Comparison of ENCODE assay signal across 12 cellular contexts in genomic region chr6:56652994-56653393, GRCh38. TPM values are rescaled to one million over a fixed set of nuclear protein-coding genes. Genes with fewer than 3 reads are reported as not detected.
DNase-seq lines count a peak whose midpoint lies in the region; ATAC-seq and TF ChIP-seq lines count a peak whose summit lies in the region.
"Had no signal": no experiment of that assay in that cellular context is flagged by ENCODE, and none has a peak within 500 bp of the region (broad histone marks: within the 10 kb centered on the region; RNA-seq: fewer than 3 reads in every experiment).

No MANE protein-coding gene starts in this region.

- ATAC-seq in PC-3 = peak; percentile 91
- no peak for ATAC-seq in HG03520 (IDR thresholded peaks at IDR 0.05; ENCODE audit: unreplicated experiment)
- no peak for ATAC-seq in activated T-cell treated with anti-CD3 and anti-CD28 coated beads, Interleukin-2, amount 50 U/mL, for 4 hours
- no peak for ATAC-seq in HG03135 (IDR thresholded peaks at IDR 0.05; ENCODE audit: unreplicated experiment)

- peak overlapping the region; percentile 31; the same call in 1 of the 2 replicates for H3K4me3 ChIP-seq in PC-3 (ENCODE audit: low read length)
- H3K4me3 ChIP-seq in esophagus muscularis mucosa = no peak overlapping the region
- H3K4me3 ChIP-seq: lower lobe of right lung had no signal

- CTCF ChIA-PET in PC-3 (lab: Charles Lee) = interaction anchor here (0.7 to 0.9 kb wide), 2 partner anchors 10 to 15 kb away, joined by 3 read pairs; no protein-coding TSS in a partner anchor

- H4K20me1 ChIP-seq in PC-3 (ENCODE audit: low read length) = no peaks in the 10 kb centered on the region

- no peaks in the 10 kb centered on the region for H3K27me3 Mint-ChIP-seq in osteocyte (ENCODE audit: unreplicated experiment)
- H3K27me3 Mint-ChIP-seq in activated T-cell treated with anti-CD3 and anti-CD28 coated beads, Interleukin-2, amount 50 U/mL, for 4 hours (ENCODE audit: low read depth) = peaks cover 4% of the 10 kb centered on the region
- H3K27me3 Mint-ChIP-seq: central memory CD8-positive, alpha-beta T cell had no signal

- POLR2A ChIA-PET in PC-3 (lab: Charles Lee; ENCODE audit: unreplicated experiment) = no interaction called here

- BruUV-seq in PC-3 (replicated peaks; lab: Mats Ljungman, UMichigan) = no TSS peak

- peaks cover 18% of the 10 kb centered on the region for H3K36me3 Mint-ChIP-seq in osteocyte (ENCODE audit: unreplicated experiment)
- H3K36me3 Mint-ChIP-seq in activated T-cell treated with anti-CD3 and anti-CD28 coated beads, Interleukin-2, amount 50 U/mL, for 4 hours (ENCODE audit: insufficient read depth) = no peaks in the 10 kb centered on the region

- H3K9me2 ChIP-seq in PC-3 (replicated peaks; ENCODE audit: low read length) = no peaks in the 10 kb centered on the region

- peaks cover 46% of the 10 kb centered on the region for H3K4me1 Mint-ChIP-seq in osteocyte (ENCODE audit: unreplicated experiment)
- H3K4me1 Mint-ChIP-seq in activated T-cell treated with anti-CD3 and anti-CD28 coated beads, Interleukin-2, amount 50 U/mL, for 4 hours (ENCODE audit: low read depth) = no peaks in the 10 kb centered on the region
- H3K4me1 Mint-ChIP-seq: activated CD4-positive, alpha-beta T cell treated with anti-CD3 and anti-CD28 coated beads, Interleukin-2, amount 10 ng/mL, durations not matched to agents 7 days and 5 days; central memory CD8-positive, alpha-beta T cell had no signal

- no peak for TF ChIP-seq POLR2A in esophagus muscularis mucosa (IDR thresholded peaks at IDR 0.05; ENCODE audit: low read depth)

- WGBS in esophagus muscularis mucosa = 33% methylated on average over 2 of the region's 2 CpGs

- intact Hi-C loops in PC-3 (cut with micrococcal nuclease) = no loop called here
- intact Hi-C loops in esophagus muscularis mucosa (cut with DNase I) = no loop called here

- H3K36me3 ChIP-seq in PC-3 (ENCODE audit: low read depth, low read length) = peaks cover 4% of the 10 kb centered on the region; the same call in 1 of the 2 replicates
- H3K36me3 ChIP-seq in esophagus muscularis mucosa = peaks cover 0 to 7% (median 4%) of the 10 kb centered on the region in 4 donors

- TF ChIP-seq CTCF in PC-3 (conservative IDR thresholded peaks at IDR 0.05; ENCODE audit: low read depth, low read length) (no peak), esophagus muscularis mucosa (IDR thresholded peaks at IDR 0.05) (no peak), osteocyte (IDR thresholded peaks at IDR 0.05) (no peak)

- H3K27me3 ChIP-seq in PC-3 (ENCODE audit: low read length) (no peaks in the 10 kb centered on the region), esophagus muscularis mucosa (no peaks in the 10 kb centered on the region)

- H3K4me3 Mint-ChIP-seq in osteocyte (ENCODE audit: unreplicated experiment) = peak overlapping the region; percentile 14
- H3K4me3 Mint-ChIP-seq in activated T-cell treated with anti-CD3 and anti-CD28 coated beads, Interleukin-2, amount 50 U/mL, for 4 hours = no peak overlapping the region
- H3K4me3 Mint-ChIP-seq: activated CD4-positive, alpha-beta T cell treated with anti-CD3 and anti-CD28 coated beads, Interleukin-2, amount 10 ng/mL, durations not matched to agents 7 days and 5 days; central memory CD8-positive, alpha-beta T cell had no signal

- H3K4me1 ChIP-seq in PC-3 (ENCODE audit: insufficient read depth, low read length) (peaks cover 47% of the 10 kb centered on the region), esophagus muscularis mucosa (peaks cover 29 to 62% (median 57%) of the 10 kb centered on the region in 4 donors)

- peak; percentile 46 for DNase-seq in DMS53 (lab: John Stamatoyannopoulos, UW)
- DNase-seq in PC-3 = peak; percentile 90
- DNase-seq in esophagus muscularis mucosa (ENCODE audit: extremely low spot score) = no peak
- DNase-seq in osteocyte (ENCODE audit: extremely low spot score, unreplicated experiment) = no peak
- DNase-seq in activated T-cell treated with anti-CD3 and anti-CD28 coated beads, Interleukin-2, amount 50 U/mL, for 4 hours = no peak
- DNase-seq in OCI-M1 (lab: John Stamatoyannopoulos, UW) = no peak
- DNase-seq: activated CD4-positive, alpha-beta T cell treated with anti-CD3 and anti-CD28 coated beads, Interleukin-2, amount 10 ng/mL, durations not matched to agents 7 days and 5 days; lower lobe of right lung; NCI-H526 treated with DMSO at 0.1 percent for 48 hours had no signal

- no peaks in the 10 kb centered on the region for H3K9me3 ChIP-seq in PC-3 (ENCODE audit: low read length)
- no peaks in the 10 kb centered on the region for H3K9me3 ChIP-seq in esophagus muscularis mucosa
- H3K9me3 ChIP-seq: lower lobe of right lung had no signal

- no peak for TF ChIP-seq EP300 in esophagus muscularis mucosa (IDR thresholded peaks at IDR 0.05)

- peak overlapping the region; percentile 86 for H3K27ac Mint-ChIP-seq in osteocyte (ENCODE audit: unreplicated experiment)
- H3K27ac Mint-ChIP-seq: activated CD4-positive, alpha-beta T cell treated with anti-CD3 and anti-CD28 coated beads, Interleukin-2, amount 10 ng/mL, durations not matched to agents 7 days and 5 days had no signal

- no peaks in the 10 kb centered on the region for H3K79me2 ChIP-seq in PC-3 (ENCODE audit: low read length)

- H3F3A ChIP-seq in PC-3 (ENCODE audit: low read length, unreplicated experiment) = peaks cover 10% of the 10 kb centered on the region

- peak overlapping the region; percentile 64 for H3K9ac ChIP-seq in PC-3 (ENCODE audit: low read length)

- peak overlapping the region; percentile 72 for H3K4me2 ChIP-seq in PC-3 (ENCODE audit: low read length)

- no peak overlapping the region for H2AFZ ChIP-seq in PC-3 (ENCODE audit: low read length)

- H3K27ac ChIP-seq in PC-3 (ENCODE audit: low read length) (peak overlapping the region; percentile 90), esophagus muscularis mucosa (replicated peaks in 1 of 4) (peak overlapping the region in 3 of 4 donors; percentile 17 to 47 (median 40))
- H3K27ac ChIP-seq: lower lobe of right lung had no signal

- H3K9me3 Mint-ChIP-seq in osteocyte (ENCODE audit: unreplicated experiment) = no peaks in the 10 kb centered on the region
- no peaks in the 10 kb centered on the region for H3K9me3 Mint-ChIP-seq in activated T-cell treated with anti-CD3 and anti-CD28 coated beads, Interleukin-2, amount 50 U/mL, for 4 hours
- H3K9me3 Mint-ChIP-seq: activated CD4-positive, alpha-beta T cell treated with anti-CD3 and anti-CD28 coated beads, Interleukin-2, amount 10 ng/mL, durations not matched to agents 7 days and 5 days; central memory CD8-positive, alpha-beta T cell had no signal

RNA-seq across cellular contexts. Expression of gene DST, which starts 10.3 kb away (rescaled TPM):
- total RNA-seq in PC-3 (2014; rRNA removed) (81.5 and 90.8 TPM in 2 replicates), esophagus muscularis mucosa (100 to 1,000 TPM; 410 to 588 (median 521) TPM), osteocyte (240 and 243 TPM in 2 replicates)
- 1 to 10 TPM; 2.3 to 4.7 (median 3.5) TPM for total RNA-seq in activated T-cell treated with anti-CD3 and anti-CD28 coated beads, Interleukin-2, amount 50 U/mL, for 4 hours

Comparison
In these comparisons a context has a peak if more than half of its experiments do, and no peak if none do; other contexts are left out.
1. DNase-seq: peak in DMS53 (single experiment) and PC-3 (single experiment); none in esophagus muscularis mucosa (single experiment), osteocyte (single experiment), activated T-cell treated with anti-CD3 and anti-CD28 coated beads, Interleukin-2, amount 50 U/mL, for 4 hours (single experiment) and OCI-M1 (single experiment).
2. RNA of gene DST, which starts 10.3 kb away (total RNA-seq): 410 to 588 TPM in esophagus muscularis mucosa, 240 to 243 TPM in osteocyte and 81.5 to 90.8 TPM in PC-3; 2.3 to 4.7 TPM in activated T-cell treated with anti-CD3 and anti-CD28 coated beads, Interleukin-2, amount 50 U/mL, for 4 hours; every median in the first group is over 10 times any median in the second.